Comparison of ENCODE assay signal across 20 cellular contexts in genomic region chr5:173828952-173829351, GRCh38.
"Had no signal": no experiment of that assay in that cellular context is flagged by ENCODE, and none has a peak within 500 bp of the region (broad histone marks: within the 10 kb centered on the region; RNA-seq: fewer than 3 reads in every experiment).

No MANE protein-coding gene starts in this region.

- DNase-seq: activated CD4-positive, alpha-beta T cell treated with anti-CD3 and anti-CD28 coated beads for 48 hours; activated CD8-positive, alpha-beta memory T cell treated with anti-CD3 and anti-CD28 coated beads, Interleukin-2, amount 10 ng/mL, durations not matched to agents 7 days and 5 days; activated CD8-positive, alpha-beta T cell treated with anti-CD3 and anti-CD28 coated beads for 36 hours; activated effector memory CD4-positive, alpha-beta T cell treated with anti-CD3 and anti-CD28 coated beads, Interleukin-2, amount 50 U/mL, for 16 hours; activated naive CD4-positive, alpha-beta T cell treated with anti-CD3 and anti-CD28 coated beads, Interleukin-2, amount 50 U/mL, for 16 hours; activated naive CD8-positive, alpha-beta T cell treated with anti-CD3 and anti-CD28 coated beads, Interleukin-2, amount 50 U/mL, for 24 hours; activated T-cell treated with anti-CD3 and anti-CD28 coated beads for 4 hours; effector CD4-positive, alpha-beta T cell; heart left ventricle; left colon; naive B cell; stimulated activated CD4-positive, alpha-beta T cell treated with anti-CD3 and anti-CD28 coated beads, Interleukin-2, amount 100 ng/mL, for 48 hours; stimulated activated CD8-positive, alpha-beta memory T cell treated with anti-CD3 and anti-CD28 coated beads, Interleukin-4, amount 100 ng/mL, for 48 hours; stimulated activated naive CD4-positive, alpha-beta T cell treated with Interleukin-2 at 50 U/mL for 16 hours had no signal

- H3K4me1 Mint-ChIP-seq: activated CD8-positive, alpha-beta memory T cell treated with anti-CD3 and anti-CD28 coated beads, Interleukin-2, amount 10 ng/mL, durations not matched to agents 7 days and 5 days had no signal

- H3K9me3 Mint-ChIP-seq: neural progenitor cell had no signal

- H3K4me2 ChIP-seq: neural progenitor cell had no signal

- H3K4me3 ChIP-seq: heart left ventricle, neural progenitor cell, prostate gland, thoracic aorta had no signal

- H3K27ac Mint-ChIP-seq: activated CD8-positive, alpha-beta memory T cell treated with anti-CD3 and anti-CD28 coated beads, Interleukin-2, amount 10 ng/mL, durations not matched to agents 7 days and 5 days; activated CD8-positive, alpha-beta T cell treated with anti-CD3 and anti-CD28 coated beads for 36 hours; activated naive CD8-positive, alpha-beta T cell treated with anti-CD3 and anti-CD28 coated beads, Interleukin-2, amount 50 U/mL, for 24 hours; T-helper 1 cell treated with Interleukin-12 subunit alpha and Interleukin-12 subunit beta and Interleukin-4 antibody, amounts not matched to agents 30 μg/mL and 1 μg/mL, for 36 hours had no signal

- FAIRE-seq: endometrium had no signal

- H3K9ac ChIP-seq: neural progenitor cell had no signal

- H3K27me3 ChIP-seq: heart left ventricle, neural progenitor cell had no signal

- H3K27me3 Mint-ChIP-seq: activated CD8-positive, alpha-beta memory T cell treated with anti-CD3 and anti-CD28 coated beads, Interleukin-2, amount 10 ng/mL, durations not matched to agents 7 days and 5 days; activated CD8-positive, alpha-beta T cell treated with anti-CD3 and anti-CD28 coated beads for 36 hours; activated naive CD8-positive, alpha-beta T cell treated with anti-CD3 and anti-CD28 coated beads, Interleukin-2, amount 50 U/mL, for 24 hours; brain; naive B cell had no signal

- H2AFZ ChIP-seq: neural progenitor cell had no signal

- H3K27ac ChIP-seq: heart left ventricle, neural progenitor cell, prostate gland, thoracic aorta had no signal

- H3K9me3 ChIP-seq: prostate gland, thoracic aorta had no signal

- H3K36me3 Mint-ChIP-seq: activated CD8-positive, alpha-beta memory T cell treated with anti-CD3 and anti-CD28 coated beads, Interleukin-2, amount 10 ng/mL, durations not matched to agents 7 days and 5 days; brain; neural progenitor cell had no signal

- H3K4me3 Mint-ChIP-seq: activated CD8-positive, alpha-beta memory T cell treated with anti-CD3 and anti-CD28 coated beads, Interleukin-2, amount 10 ng/mL, durations not matched to agents 7 days and 5 days; activated CD8-positive, alpha-beta T cell treated with anti-CD3 and anti-CD28 coated beads for 36 hours; activated naive CD8-positive, alpha-beta T cell treated with anti-CD3 and anti-CD28 coated beads, Interleukin-2, amount 50 U/mL, for 24 hours; brain; neural progenitor cell; T-helper 1 cell treated with Interleukin-12 subunit alpha and Interleukin-12 subunit beta and Interleukin-4 antibody, amounts not matched to agents 30 μg/mL and 1 μg/mL, for 36 hours had no signal

- H3K36me3 ChIP-seq: heart left ventricle, neural progenitor cell, prostate gland, thoracic aorta had no signal

- ATAC-seq: activated CD8-positive, alpha-beta memory T cell treated with anti-CD3 and anti-CD28 coated beads, Interleukin-2, amount 10 ng/mL, durations not matched to agents 7 days and 5 days; activated CD8-positive, alpha-beta T cell treated with anti-CD3 and anti-CD28 coated beads for 36 hours; activated naive CD8-positive, alpha-beta T cell treated with anti-CD3 and anti-CD28 coated beads, Interleukin-2, amount 50 U/mL, for 24 hours; heart left ventricle; left colon had no signal
